In the genomic region with DNA sequence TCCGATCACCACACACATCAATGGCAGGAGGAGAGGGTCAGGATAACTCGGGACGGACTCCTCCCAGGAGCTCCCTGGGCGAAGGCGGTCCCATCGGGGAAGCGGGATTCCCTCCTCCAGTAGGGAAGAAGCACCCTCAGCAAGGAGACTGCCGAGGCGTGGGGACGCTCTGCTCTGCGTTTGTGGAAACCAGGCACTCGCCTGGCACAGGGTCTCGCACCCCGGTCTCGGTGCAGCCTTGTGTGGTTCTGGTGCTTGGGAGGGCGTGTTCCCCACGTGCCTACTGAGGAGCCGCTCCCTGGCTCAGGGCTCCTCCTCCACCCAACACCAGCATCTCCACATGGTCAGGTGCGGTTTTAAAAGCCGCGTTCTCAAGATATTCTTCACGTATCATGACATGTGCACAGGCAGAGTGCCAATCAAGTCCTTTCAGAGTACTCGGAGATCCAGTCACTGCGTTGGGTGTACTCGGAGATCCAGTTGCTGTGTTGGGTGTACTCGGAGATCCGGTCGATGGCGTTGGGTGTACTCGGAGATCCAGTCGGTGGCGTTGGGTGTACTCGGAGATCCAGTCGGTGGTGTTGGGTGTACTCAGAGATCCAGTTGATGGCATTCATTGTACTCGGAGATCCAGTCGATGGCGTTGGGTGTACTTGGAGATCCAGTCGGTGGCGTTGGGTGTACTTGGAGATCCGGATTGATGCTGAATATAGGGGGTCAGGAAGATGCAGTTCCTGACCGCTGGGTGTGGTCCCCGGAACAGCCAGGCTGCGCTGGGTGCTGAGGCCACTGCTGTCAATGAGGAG, we compare ENCODE assay signal across 13 cellular contexts.
A peak's percentile ranks its signal among the peaks of the same experiment; 100 is the strongest.
DNase-seq lines count a peak whose midpoint lies in the region; ATAC-seq, FAIRE-seq and TF ChIP-seq lines count a peak whose summit lies in the region.
"Had no signal": no experiment of that assay in that cellular context is flagged by ENCODE, and none has a peak within 500 bp of the region (broad histone marks: within the 10 kb centered on the region; RNA-seq: fewer than 3 reads in every experiment).

No MANE protein-coding gene starts in this region.

- no peaks in the 10 kb centered on the region for H3K27me3 Mint-ChIP-seq in CD4-positive, alpha-beta memory T cell
- H3K27me3 Mint-ChIP-seq in IgD-negative memory B cell, result no peaks in the 10 kb centered on the region
- H3K27me3 Mint-ChIP-seq in activated T-cell treated with anti-CD3 and anti-CD28 coated beads, Interleukin-2, amount 50 U/mL, for 4 hours (ENCODE audit: low read depth), result no peaks in the 10 kb centered on the region

- H3K4me3 Mint-ChIP-seq in CD4-positive, alpha-beta memory T cell, result no peak overlapping the region
- H3K4me3 Mint-ChIP-seq in IgD-negative memory B cell, result peak overlapping the region in 2 of 4 donors; percentile 58 to 74
- H3K4me3 Mint-ChIP-seq in activated T-cell treated with anti-CD3 and anti-CD28 coated beads, Interleukin-2, amount 50 U/mL, for 4 hours, result no peak overlapping the region

- no peak for DNase-seq in CD4-positive, alpha-beta memory T cell
- no peak for DNase-seq in HepG2 (ENCODE audit: low spot score)
- DNase-seq in spleen, result peak; percentile 76
- DNase-seq in activated T-cell treated with anti-CD3 and anti-CD28 coated beads, Interleukin-2, amount 50 U/mL, for 4 hours, result no peak
- DNase-seq in tibial nerve (ENCODE audit: low spot score in 2 of 2), result no peak
- DNase-seq in CD1c-positive myeloid dendritic cell (ENCODE audit: extremely low spot score), result no peak
- DNase-seq: NCI-H1092, NCI-H2107, NCI-H446 had no signal

- peak overlapping the region in 4 of 7 donors; percentile 29 to 85 (median 62) for H3K27ac Mint-ChIP-seq in CD4-positive, alpha-beta memory T cell
- peak overlapping the region; percentile 83 to 96 (median 87) for H3K27ac Mint-ChIP-seq in IgD-negative memory B cell

- FAIRE-seq in HepG2 (lab: Jason Lieb, UNC), result peak; percentile 18
- FAIRE-seq: K562 had no signal

- in situ Hi-C loops in HepG2 (cut with HindIII; ENCODE audit: extremely low pct_ligation_motif_present, low pct_unique_long_range_greater_than_20kb), result no loop called here

- no peak overlapping the region for H3K27ac ChIP-seq in CD4-positive, alpha-beta memory T cell (ENCODE audit: low read depth, low read length)
- no peak overlapping the region for H3K27ac ChIP-seq in HepG2 (ENCODE audit: extremely low read length, insufficient read depth, low read length)
- no peak overlapping the region for H3K27ac ChIP-seq in spleen
- no peak overlapping the region for H3K27ac ChIP-seq in tibial nerve
- H3K27ac ChIP-seq: SJSA1 had no signal

- no peaks in the 10 kb centered on the region for H3K36me3 Mint-ChIP-seq in CD4-positive, alpha-beta memory T cell
- H3K36me3 Mint-ChIP-seq in IgD-negative memory B cell, result peaks cover 5% of the 10 kb centered on the region
- no peaks in the 10 kb centered on the region for H3K36me3 Mint-ChIP-seq in activated T-cell treated with anti-CD3 and anti-CD28 coated beads, Interleukin-2, amount 50 U/mL, for 4 hours (ENCODE audit: insufficient read depth)

- no peaks in the 10 kb centered on the region for H3K9me3 ChIP-seq in CD4-positive, alpha-beta memory T cell (ENCODE audit: control insufficient read depth in 1 of 2, low read length in 2 of 2)
- H3K9me3 ChIP-seq in HepG2 (ENCODE audit: low read length) (peaks cover 7% of the 10 kb centered on the region; the same call in 1 of the 2 replicates), spleen (no peaks in the 10 kb centered on the region), tibial nerve (no peaks in the 10 kb centered on the region)
- H3K9me3 ChIP-seq: HAP-1, SJSA1 had no signal

- H3K4me2 ChIP-seq in HepG2 (ENCODE audit: low read depth, low read length), result no peak overlapping the region

- H3K9me3 Mint-ChIP-seq in CD4-positive, alpha-beta memory T cell, result peaks cover 0 to 3% (median 0%) of the 10 kb centered on the region in 8 donors
- peaks cover 0 to 3% (median 0%) of the 10 kb centered on the region in 3 donors for H3K9me3 Mint-ChIP-seq in IgD-negative memory B cell
- H3K9me3 Mint-ChIP-seq in activated T-cell treated with anti-CD3 and anti-CD28 coated beads, Interleukin-2, amount 50 U/mL, for 4 hours, result no peaks in the 10 kb centered on the region

- CTCF ChIA-PET in CD4-positive, alpha-beta memory T cell (lab: Charles Lee; ENCODE audit: partially characterized antibody), result no interaction called here
- CTCF ChIA-PET in HepG2 (lab: Yijun Ruan, JAX; ENCODE audit: low intra/inter-chr PET ratio, low total read pairs), result no interaction called here

- WGBS in HepG2 (ENCODE audit: low lambda C conversion rate), result 75% methylated on average over 41 of the region's 43 CpGs
- 84 to 93% (median 87%) methylated on average over 41 to 43 of the region's 43 CpGs for WGBS in spleen, 5 donors
- 87% methylated on average over 37 to 43 of the region's 43 CpGs for WGBS in tibial nerve, 2 donors

- no peaks in the 10 kb centered on the region for H4K20me1 ChIP-seq in HepG2 (ENCODE audit: insufficient read depth, low read length)

- no peaks in the 10 kb centered on the region for H3K36me3 ChIP-seq in CD4-positive, alpha-beta memory T cell (ENCODE audit: insufficient read depth, low read length)
- H3K36me3 ChIP-seq in HepG2 (replicated peaks in 1 of 2; ENCODE audit: control insufficient read depth in 1 of 2, insufficient read depth in 2 of 2, low read length in 2 of 2) (no peaks in the 10 kb centered on the region), spleen (peaks cover 0 to under 1% (median 0%) of the 10 kb centered on the region in 6 donors), tibial nerve (no peaks in the 10 kb centered on the region)
- H3K36me3 ChIP-seq: HAP-1, SJSA1 had no signal

- no peak overlapping the region for H3K9ac ChIP-seq in HepG2 (ENCODE audit: insufficient read depth, low read depth, low read length)

- TF ChIP-seq EP300 in HepG2 (IDR thresholded peaks at IDR 0.05; ENCODE audit: low read depth in 2 of 2, low read length in 2 of 2), result no peak
- no peak for TF ChIP-seq EP300 in HepG2 (CRISPR knock-in tag; IDR thresholded peaks at IDR 0.05; ENCODE audit: borderline replicate concordance)
- TF ChIP-seq EP300 in tibial nerve (IDR thresholded peaks at IDR 0.05), result no peak

- no peak for TF ChIP-seq POLR2A in HepG2 (IDR thresholded peaks at IDR 0.05; ENCODE audit: insufficient read depth in 1 of 2, low read depth in 2 of 2, low read length in 2 of 2)
- TF ChIP-seq POLR2A in spleen (IDR thresholded peaks at IDR 0.05), result no peak
- TF ChIP-seq POLR2A in tibial nerve (IDR thresholded peaks at IDR 0.05), result no peak

- peaks cover 14 to 27% (median 20%) of the 10 kb centered on the region in 4 donors for H3K4me1 Mint-ChIP-seq in CD4-positive, alpha-beta memory T cell
- H3K4me1 Mint-ChIP-seq in IgD-negative memory B cell, result peaks cover 10 to 27% (median 26%) of the 10 kb centered on the region in 3 donors
- peaks cover 18% of the 10 kb centered on the region for H3K4me1 Mint-ChIP-seq in activated T-cell treated with anti-CD3 and anti-CD28 coated beads, Interleukin-2, amount 50 U/mL, for 4 hours (ENCODE audit: low read depth)

- no peak overlapping the region for H3K4me3 ChIP-seq in CD4-positive, alpha-beta memory T cell (ENCODE audit: low read length in 2 of 2)
- H3K4me3 ChIP-seq in HepG2 (replicated peaks in 1 of 3; ENCODE audit: insufficient read depth in 1 of 3, low read depth in 2 of 3, low read length in 3 of 3) (no peak overlapping the region), spleen (no peak overlapping the region), tibial nerve (no peak overlapping the region)
- H3K4me3 ChIP-seq: HAP-1, K562, SJSA1 had no signal

- no peak overlapping the region for H2AFZ ChIP-seq in HepG2 (ENCODE audit: low read length)

- TF ChIP-seq CTCF in HepG2 (CRISPR knock-in tag; IDR thresholded peaks at IDR 0.05) (no peak), spleen (IDR thresholded peaks at IDR 0.05 in 8 of 11, conservative IDR thresholded peaks at IDR 0.05 in 3 of 11) (no peak), tibial nerve (IDR thresholded peaks at IDR 0.05) (no peak)

- BruUV-seq in HepG2 (replicated peaks; lab: Mats Ljungman, UMichigan), result no TSS peak

- POLR2A ChIA-PET in CD4-positive, alpha-beta memory T cell (lab: Charles Lee; ENCODE audit: partially characterized antibody), result no interaction called here
- POLR2A ChIA-PET in HepG2 (lab: Yijun Ruan, JAX), result no interaction called here

- H3K27me3 ChIP-seq in CD4-positive, alpha-beta memory T cell (ENCODE audit: insufficient read depth, low read length), result no peaks in the 10 kb centered on the region
- peaks cover 6 to 33% of the 10 kb centered on the region in 2 experiments; a peak in 4 of 5 replicates for H3K27me3 ChIP-seq in HepG2 (ENCODE audit: control insufficient read depth in 1 of 2, insufficient read depth in 2 of 2, low read length in 2 of 2)
- H3K27me3 ChIP-seq in spleen (replicated peaks in 1 of 7), result no peaks in the 10 kb centered on the region
- no peaks in the 10 kb centered on the region for H3K27me3 ChIP-seq in tibial nerve
- H3K27me3 ChIP-seq: SJSA1 had no signal

- H3K4me1 ChIP-seq in CD4-positive, alpha-beta memory T cell (ENCODE audit: insufficient read depth, low read length), result peaks cover 14% of the 10 kb centered on the region
- H3K4me1 ChIP-seq in HepG2 (ENCODE audit: insufficient read depth, low read length), result no peaks in the 10 kb centered on the region
- H3K4me1 ChIP-seq in spleen, result peaks cover 0 to 13% (median 0%) of the 10 kb centered on the region in 6 donors
- H3K4me1 ChIP-seq in tibial nerve, result no peaks in the 10 kb centered on the region
- H3K4me1 ChIP-seq: HAP-1 had no signal

- H3K79me2 ChIP-seq in HepG2 (ENCODE audit: insufficient read depth, low read length), result no peaks in the 10 kb centered on the region

- TF ChIP-seq RAD21 in HepG2 (CRISPR knock-in tag; IDR thresholded peaks at IDR 0.05), result no peak

- ATAC-seq in HepG2, result no peak; the same call in 2 of the 3 replicates
- no peak for ATAC-seq in activated T-cell treated with anti-CD3 and anti-CD28 coated beads, Interleukin-2, amount 50 U/mL, for 4 hours
- ATAC-seq: K562 had no signal

- intact Hi-C loops in CD4-positive, alpha-beta memory T cell (cut with micrococcal nuclease), result no loop called here
- intact Hi-C loops in HepG2 (cut with micrococcal nuclease; ENCODE audit: unreplicated experiment), result no loop called here
- intact Hi-C loops in spleen (cut with DNase I; ENCODE audit: low total_unique reads), result no loop called here

TF ChIP-seq in HepG2, 621 proteins besides CTCF, POLR2A, EP300 and RAD21:
- 0 out of 2 replicates have a peak, but pooled peaks have one; percentile 28 for TF ChIP-seq HES4 (CRISPR knock-in tag; IDR thresholded peaks at IDR 0.05; ENCODE audit: borderline replicate concordance)
- TF ChIP-seq, protein P1, sequence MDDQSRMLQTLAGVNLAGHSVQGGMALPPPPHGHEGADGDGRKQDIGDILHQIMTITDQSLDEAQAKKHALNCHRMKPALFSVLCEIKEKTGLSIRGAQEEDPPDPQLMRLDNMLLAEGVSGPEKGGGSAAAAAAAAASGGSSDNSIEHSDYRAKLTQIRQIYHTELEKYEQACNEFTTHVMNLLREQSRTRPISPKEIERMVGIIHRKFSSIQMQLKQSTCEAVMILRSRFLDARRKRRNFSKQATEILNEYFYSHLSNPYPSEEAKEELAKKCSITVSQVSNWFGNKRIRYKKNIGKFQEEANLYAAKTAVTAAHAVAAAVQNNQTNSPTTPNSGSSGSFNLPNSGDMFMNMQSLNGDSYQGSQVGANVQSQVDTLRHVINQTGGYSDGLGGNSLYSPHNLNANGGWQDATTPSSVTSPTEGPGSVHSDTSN (CRISPR knock-in tag; IDR thresholded peaks at IDR 0.05; ENCODE audit: borderline replicate concordance), result no peak
